ENCODE assay signal across 9 cellular contexts in the genomic region with DNA sequence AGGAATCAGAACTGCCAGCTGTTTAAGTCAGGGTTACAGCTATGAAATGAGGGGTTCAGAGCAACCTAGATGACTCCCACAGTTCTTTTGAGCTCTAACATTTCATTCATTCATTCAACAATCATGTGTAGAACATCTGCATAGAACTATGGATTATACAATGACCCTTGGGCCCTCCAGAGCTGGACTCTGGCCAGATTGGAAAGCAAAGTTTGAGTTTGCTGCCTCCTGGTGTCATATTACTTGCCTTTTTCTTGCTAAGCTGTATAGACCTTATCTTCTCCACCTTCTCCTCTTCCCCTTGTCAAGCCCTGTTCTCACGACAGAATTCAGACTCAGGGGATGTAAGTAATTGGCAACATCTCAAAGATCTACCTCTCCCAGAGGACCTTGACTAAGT. TPM values are rescaled to one million over a fixed set of nuclear protein-coding genes. Genes with fewer than 3 reads are reported as not detected.
A peak's percentile ranks its signal among the peaks of the same experiment; 100 is the strongest.
DNase-seq lines count a peak whose midpoint lies in the region; ATAC-seq and TF ChIP-seq lines count a peak whose summit lies in the region.
"Had no signal": no experiment of that assay in that cellular context is flagged by ENCODE, and none has a peak within 500 bp of the region (broad histone marks: within the 10 kb centered on the region; RNA-seq: fewer than 3 reads in every experiment).

No MANE protein-coding gene starts in this region.

- H3K9me3 ChIP-seq in cardiac muscle cell (ENCODE audit: low read depth) = no peaks in the 10 kb centered on the region
- H3K9me3 ChIP-seq in SK-N-SH = no peaks in the 10 kb centered on the region
- no peaks in the 10 kb centered on the region for H3K9me3 ChIP-seq in right atrium auricular region

- DNase-seq in cardiac muscle cell (ENCODE audit: low read depth in 1 of 2, low spot score in 1 of 2) (peak; percentile 62 to 84), Right ventricle myocardium inferior (ENCODE audit: missing footprints) (no peak), SK-N-SH (peak; percentile 45), right atrium auricular region (ENCODE audit: low spot score) (no peak), substantia nigra (lab: John Stamatoyannopoulos, UW) (no peak), inferior parietal cortex (ENCODE audit: extremely low spot score) (no peak), glutamatergic neuron (no peak)

- H3K4me3 ChIP-seq in cardiac muscle cell (no peak overlapping the region), SK-N-SH (ENCODE audit: low read depth in 2 of 2, low read length in 1 of 2) (no peak overlapping the region), right atrium auricular region (peak overlapping the region; percentile 10 to 62)

- H3K36me3 ChIP-seq in cardiac muscle cell (no peaks in the 10 kb centered on the region), SK-N-SH (replicated peaks in 1 of 2; ENCODE audit: control insufficient read depth in 1 of 2, insufficient read depth in 2 of 2, low read length in 1 of 2) (no peaks in the 10 kb centered on the region), right atrium auricular region (peaks cover 10% of the 10 kb centered on the region)

- peaks cover 5% of the 10 kb centered on the region for H3K36me3 Mint-ChIP-seq in glutamatergic neuron (ENCODE audit: unreplicated experiment)

- H3K4me1 Mint-ChIP-seq in glutamatergic neuron (ENCODE audit: low read depth, unreplicated experiment) = peaks cover 5% of the 10 kb centered on the region

- intact Hi-C loops in Right ventricle myocardium inferior (cut with DNase I) = no loop called here

- WGBS in SK-N-SH (ENCODE audit: low lambda C conversion rate) = 10% methylated on average over 1 of the region's 1 CpG

- H3K9me3 Mint-ChIP-seq in glutamatergic neuron (ENCODE audit: unreplicated experiment) = no peaks in the 10 kb centered on the region

- no peak for TF ChIP-seq EP300 in SK-N-SH (IDR thresholded peaks at IDR 0.05; ENCODE audit: borderline replicate concordance in 1 of 2, low read depth in 1 of 2, low read length in 1 of 2)

- H3K4me3 Mint-ChIP-seq in glutamatergic neuron (ENCODE audit: unreplicated experiment) = no peak overlapping the region

- peak overlapping the region; percentile 63 for H3K27ac ChIP-seq in cardiac muscle cell
- H3K27ac ChIP-seq in SK-N-SH (ENCODE audit: low read depth in 2 of 2, low read length in 1 of 2) = no peak overlapping the region
- H3K27ac ChIP-seq in right atrium auricular region = peak overlapping the region; percentile 84 to 90
- H3K27ac ChIP-seq in substantia nigra (ENCODE audit: low read depth, low read length, poor library complexity, severe bottlenecking) = no peak overlapping the region

- H3K9me2 ChIP-seq in SK-N-SH = no peaks in the 10 kb centered on the region

- H3K4me1 ChIP-seq in cardiac muscle cell (ENCODE audit: low read depth) (peaks cover 26% of the 10 kb centered on the region), SK-N-SH (ENCODE audit: control insufficient read depth in 1 of 2, insufficient read depth in 2 of 2, low read depth in 1 of 2, low read length in 1 of 2) (no peaks in the 10 kb centered on the region), right atrium auricular region (peaks cover 0 to 24% of the 10 kb centered on the region in 2 donors)

- TF ChIP-seq RAD21 in SK-N-SH (IDR thresholded peaks at IDR 0.05; ENCODE audit: low read length) = peak; percentile 67

- H3F3A ChIP-seq in SK-N-SH (replicated peaks; ENCODE audit: insufficient read depth) = no peaks in the 10 kb centered on the region

- no peak overlapping the region for H3K27ac Mint-ChIP-seq in glutamatergic neuron (ENCODE audit: unreplicated experiment)

- no peaks in the 10 kb centered on the region for H3K27me3 ChIP-seq in cardiac muscle cell
- no peaks in the 10 kb centered on the region; the same call in 1 of the 2 replicates for H3K27me3 ChIP-seq in SK-N-SH (ENCODE audit: insufficient read depth)
- no peaks in the 10 kb centered on the region for H3K27me3 ChIP-seq in right atrium auricular region

- H3K4me2 ChIP-seq in SK-N-SH = no peak overlapping the region

- CTCF ChIA-PET in SK-N-SH (lab: Yijun Ruan, JAX) = interaction anchor here (0.6 to 5.2 kb wide), 20 partner anchors 9 to 626 kb away, joined by 3 to 48 read pairs (median 6); a partner anchor contains a TSS

- H3K27me3 Mint-ChIP-seq in glutamatergic neuron (ENCODE audit: unreplicated experiment) = no peaks in the 10 kb centered on the region

- no peak for ATAC-seq in Right ventricle myocardium inferior
- no peak for ATAC-seq in GM19035 (IDR thresholded peaks at IDR 0.05; ENCODE audit: unreplicated experiment)

- no peaks in the 10 kb centered on the region for H4K20me1 ChIP-seq in SK-N-SH (ENCODE audit: insufficient read depth)

- no peaks in the 10 kb centered on the region for H3K79me2 ChIP-seq in SK-N-SH (ENCODE audit: insufficient read depth)

- POLR2A ChIA-PET in SK-N-SH (lab: Yijun Ruan, JAX) = interaction anchor here (0.9 kb wide), 1 partner anchor 156 kb away, joined by 4 read pairs; no protein-coding TSS in a partner anchor

- H3K9ac ChIP-seq in SK-N-SH = no peak overlapping the region

- H2AFZ ChIP-seq in SK-N-SH (ENCODE audit: low read depth) = no peak overlapping the region

- TF ChIP-seq CTCF in cardiac muscle cell (IDR thresholded peaks at IDR 0.05; ENCODE audit: low read depth, low read length) = peak; percentile 60
- TF ChIP-seq CTCF in SK-N-SH (IDR thresholded peaks at IDR 0.05) = peak; percentile 52
- TF ChIP-seq CTCF in right atrium auricular region (IDR thresholded peaks at IDR 0.05) = peak; percentile 14 to 61
- TF ChIP-seq CTCF in glutamatergic neuron (IDR thresholded peaks at IDR 0.05; ENCODE audit: partially characterized antibody, unreplicated experiment) = no peak

TF ChIP-seq in SK-N-SH, 30 proteins besides CTCF, POLR2A, EP300 and RAD21:
- TF ChIP-seq TEAD4 (IDR thresholded peaks at IDR 0.05; ENCODE audit: borderline replicate concordance, insufficient read depth) = no peak
- TF ChIP-seq SMC3 (IDR thresholded peaks at IDR 0.05; ENCODE audit: low read depth, low read length) = peak; percentile 62; the same call in 1 of the 2 replicates
- peak; percentile 55; the same call in 1 of the 2 replicates for TF ChIP-seq NFIC (IDR thresholded peaks at IDR 0.05; ENCODE audit: borderline replicate concordance)

RNA-seq across cellular contexts. Expression of a gene that starts 4.0 kb away (rescaled TPM):
- total RNA-seq in cardiac muscle cell (0.51 and 2.0 TPM in 2 replicates), Right ventricle myocardium inferior (912 TPM), right atrium auricular region (1,000 to 10,000 TPM in 1 of 2 donors, 100 to 1,000 TPM in 1; 673 to 1,066 TPM), glutamatergic neuron (ENCODE audit: unreplicated experiment) (not detected)
- polyA plus RNA-seq in cardiac muscle cell (0.55 and 3.1 TPM in 2 replicates), SK-N-SH (2012; rRNA removed) (not detected in 2 replicates)
- not detected in 2 replicates for polyA plus RNA-seq in SK-N-SH (2012; cell fraction: cytosol; rRNA removed)
- not detected in 2 replicates for polyA plus RNA-seq in SK-N-SH (2012; cell fraction: nucleus; rRNA removed)
- total RNA-seq: T-helper 1 cell treated with Interleukin-12 subunit alpha and Interleukin-12 subunit beta and Interleukin-4 antibody, amounts not matched to agents 30 ng/mL and 1 ng/mL, for 36 hours had no signal

Comparison
In these comparisons a context has a peak if more than half of its experiments do, and no peak if none do; other contexts are left out.
1. DNase-seq: peak in cardiac muscle cell (2 of 2) and SK-N-SH (single experiment); none in Right ventricle myocardium inferior (single experiment), right atrium auricular region (single experiment), substantia nigra (0 of 49), inferior parietal cortex (single experiment) and glutamatergic neuron (single experiment).
2. H3K4me3 ChIP-seq: peak in right atrium auricular region (2 of 2); none in cardiac muscle cell (single experiment) and SK-N-SH (0 of 2).
3. RNA of a gene that starts 4.0 kb away (total RNA-seq): 673 to 1,066 TPM in right atrium auricular region and 912 TPM in Right ventricle myocardium inferior (single experiment); 0.51 to 2.0 TPM in cardiac muscle cell and not detected in glutamatergic neuron (single experiment); every median in the first group is over 100 times any median in the second.
4. H3K27ac ChIP-seq: peak in cardiac muscle cell (single experiment) and right atrium auricular region (2 of 2); none in SK-N-SH (0 of 2) and substantia nigra (single experiment).